In genomic region chr3:13394363-13394762, GRCh38 we compare ENCODE assay signal across 20 cellular contexts. TPM values are rescaled to one million over a fixed set of nuclear protein-coding genes. Genes with fewer than 3 reads are reported as not detected.
A peak's percentile ranks its signal among the peaks of the same experiment; 100 is the strongest.
DNase-seq lines count a peak whose midpoint lies in the region; ATAC-seq, FAIRE-seq and TF ChIP-seq lines count a peak whose summit lies in the region.
"Had no signal": no experiment of that assay in that cellular context is flagged by ENCODE, and none has a peak within 500 bp of the region (broad histone marks: within the 10 kb centered on the region; RNA-seq: fewer than 3 reads in every experiment).

No MANE protein-coding gene starts in this region.

- no peaks in the 10 kb centered on the region for H3K9me3 ChIP-seq in K562 (replicated peaks; ENCODE audit: control insufficient read depth, insufficient read depth, low read depth, low read length)
- no peaks in the 10 kb centered on the region for H3K9me3 ChIP-seq in HepG2 (ENCODE audit: low read length)
- H3K9me3 ChIP-seq: BLaER1 treated with 17β-estradiol and CSF1 and Interleukin-3, amounts not matched to agents 10 nM and 100 nM had no signal

- H3K4me1 Mint-ChIP-seq in T-cell: peaks cover 15 to 20% (median 18%) of the 10 kb centered on the region in 3 donors
- H3K4me1 Mint-ChIP-seq in stimulated activated memory B cell treated with anti-CD40 and anti-IgM and Interleukin-4, amounts not matched to agents 10 μg/mL and 1 μg/mL and 100 μg/mL, for 72 hours: peaks cover 6% of the 10 kb centered on the region
- H3K4me1 Mint-ChIP-seq: B cell had no signal

- no TSS peak for BruUV-seq in K562 (replicated peaks; lab: Mats Ljungman, UMichigan)
- BruUV-seq in HepG2 (replicated peaks; lab: Mats Ljungman, UMichigan): no TSS peak

- H3K27ac ChIP-seq in K562 (ENCODE audit: extremely low read depth, low read depth, low read length): no peak overlapping the region
- H3K27ac ChIP-seq in HepG2 (ENCODE audit: extremely low read length, insufficient read depth, low read length): peak overlapping the region; percentile 64
- H3K27ac ChIP-seq: BLaER1 treated with 17β-estradiol and CSF1 and Interleukin-3, amounts not matched to agents 10 nM and 100 nM; HL-60 had no signal

- H3K4me3 Mint-ChIP-seq in T-cell: no peak overlapping the region
- H3K4me3 Mint-ChIP-seq in stimulated activated memory B cell treated with anti-CD40 and anti-IgM and Interleukin-4, amounts not matched to agents 10 μg/mL and 1 μg/mL and 100 μg/mL, for 72 hours: no peak overlapping the region
- H3K4me3 Mint-ChIP-seq: B cell; CD8-positive, alpha-beta memory T cell; HFFc6 had no signal

- H3K4me2 ChIP-seq in K562 (ENCODE audit: insufficient read depth, low read length) (no peak overlapping the region), HepG2 (ENCODE audit: low read depth, low read length) (peak overlapping the region; percentile 41)
- H3K4me2 ChIP-seq: BLaER1 treated with 17β-estradiol and CSF1 and Interleukin-3, amounts not matched to agents 10 nM and 100 nM had no signal

- H3K9me3 Mint-ChIP-seq in T-cell: no peaks in the 10 kb centered on the region
- H3K9me3 Mint-ChIP-seq in stimulated activated memory B cell treated with anti-CD40 and anti-IgM and Interleukin-4, amounts not matched to agents 10 μg/mL and 1 μg/mL and 100 μg/mL, for 72 hours: no peaks in the 10 kb centered on the region
- H3K9me3 Mint-ChIP-seq: CD8-positive, alpha-beta memory T cell; HFFc6 had no signal

- H3K4me1 ChIP-seq in K562 (replicated peaks in 1 of 2; ENCODE audit: control insufficient read depth in 2 of 2, insufficient read depth in 2 of 2, low read length in 2 of 2) (peaks cover 0 to 3% of the 10 kb centered on the region in 2 experiments; a peak in 1 of 5 replicates), HepG2 (ENCODE audit: insufficient read depth, low read length) (peaks cover 44% of the 10 kb centered on the region)

- in situ Hi-C loops in K562 (cut with MboI) (no loop called here), HepG2 (cut with HindIII; ENCODE audit: extremely low pct_ligation_motif_present, low pct_unique_long_range_greater_than_20kb) (loop anchor here (5.0 kb wide), 1 partner anchor 1492 kb away; no protein-coding TSS in a partner anchor), G401 (cut with HindIII; ENCODE audit: low sequenced_read_pairs) (no loop called here)

- no peaks in the 10 kb centered on the region for H3K9me1 ChIP-seq in K562 (ENCODE audit: control insufficient read depth, insufficient read depth, low read length)

- H2AFZ ChIP-seq in K562 (ENCODE audit: low read depth, low read length): no peak overlapping the region
- no peak overlapping the region for H2AFZ ChIP-seq in HepG2 (ENCODE audit: low read length)

- ATAC-seq in T-cell (replicated peaks in 1 of 4) (no peak), K562 (no peak), HepG2 (peak; percentile 14)
- no peak for ATAC-seq in stimulated activated memory B cell treated with anti-CD40 and anti-IgM and Interleukin-4, amounts not matched to agents 10 μg/mL and 1 μg/mL and 100 μg/mL, for 72 hours
- ATAC-seq: HCT116 had no signal

- TF ChIP-seq POLR2A in K562 (conservative IDR thresholded peaks at IDR 0.05): no peak
- no peak for TF ChIP-seq POLR2A in HepG2 (IDR thresholded peaks at IDR 0.05; ENCODE audit: insufficient read depth in 1 of 2, low read depth in 2 of 2, low read length in 2 of 2)

- CTCF ChIA-PET in T-cell (lab: Charles Lee): interaction anchor here (2.2 to 5.3 kb wide), 2 partner anchors 58 to 59 kb away, joined by 9 to 33 read pairs; no protein-coding TSS in a partner anchor
- CTCF ChIA-PET in K562 (lab: Yijun Ruan, JAX; ENCODE audit: low intra/inter-chr PET ratio): no interaction called here
- CTCF ChIA-PET in HepG2 (lab: Yijun Ruan, JAX; ENCODE audit: low intra/inter-chr PET ratio, low total read pairs): no interaction called here

- H3K27ac Mint-ChIP-seq in T-cell: peak overlapping the region; percentile 34 to 36
- H3K27ac Mint-ChIP-seq in stimulated activated memory B cell treated with anti-CD40 and anti-IgM and Interleukin-4, amounts not matched to agents 10 μg/mL and 1 μg/mL and 100 μg/mL, for 72 hours: peak overlapping the region; percentile 58
- H3K27ac Mint-ChIP-seq: B cell, HFFc6 had no signal

- H3K27me3 ChIP-seq in K562 (ENCODE audit: control insufficient read depth in 2 of 2, insufficient read depth in 2 of 2, low read length in 2 of 2): no peaks in the 10 kb centered on the region
- H3K27me3 ChIP-seq in HepG2 (ENCODE audit: control insufficient read depth in 1 of 2, insufficient read depth in 2 of 2, low read length in 2 of 2): no peaks in the 10 kb centered on the region
- H3K27me3 ChIP-seq: BLaER1 treated with 17β-estradiol and CSF1 and Interleukin-3, amounts not matched to agents 10 nM and 100 nM had no signal

- no peak for DNase-seq in T-cell
- DNase-seq in K562 (ENCODE audit: extremely low read depth in 1 of 4, low spot score in 3 of 4): no peak
- no peak for DNase-seq in HepG2 (ENCODE audit: low spot score)
- no peak for DNase-seq in NCI-H187 (lab: John Stamatoyannopoulos, UW)
- no peak for DNase-seq in activated T-cell treated with anti-CD3 and anti-CD28 coated beads, Interleukin-2, amount 50 U/mL, for 1 hour
- DNase-seq in G401 (ENCODE audit: low spot score): no peak
- DNase-seq: CD8-positive, alpha-beta memory T cell; COR-L47; GDM1; GOT3; H7; HFFc6; IMR-90 had no signal

- peaks cover 46% of the 10 kb centered on the region for H3K36me3 Mint-ChIP-seq in T-cell
- H3K36me3 Mint-ChIP-seq in stimulated activated memory B cell treated with anti-CD40 and anti-IgM and Interleukin-4, amounts not matched to agents 10 μg/mL and 1 μg/mL and 100 μg/mL, for 72 hours: peaks cover 55% of the 10 kb centered on the region

- H3K4me3 ChIP-seq in K562 (no peak overlapping the region), HepG2 (replicated peaks in 1 of 3; ENCODE audit: insufficient read depth in 1 of 3, low read depth in 2 of 3, low read length in 3 of 3) (no peak overlapping the region; a peak in 1 of 6 replicates)
- H3K4me3 ChIP-seq: BLaER1 treated with 17β-estradiol and CSF1 and Interleukin-3, amounts not matched to agents 10 nM and 100 nM had no signal

- POLR2A ChIA-PET in T-cell (lab: Charles Lee): interaction anchor here in 1 of 2 donors (0.8 kb wide), 1 partner anchor 32 kb away, joined by 3 read pairs; no protein-coding TSS in a partner anchor
- POLR2A ChIA-PET in K562 (lab: Yijun Ruan, JAX): interaction anchor here (0.6 to 1.5 kb wide), 5 partner anchors 23 to 402 kb away, joined by 3 to 4 read pairs (median 3); no protein-coding TSS in a partner anchor
- POLR2A ChIA-PET in HepG2 (lab: Yijun Ruan, JAX): interaction anchor here (1.0 to 1.8 kb wide), 5 partner anchors 9 to 85 kb away, joined by 3 to 7 read pairs (median 3); partner anchors contain the start of gene HDAC11

- no peak for FAIRE-seq in K562 (lab: Jason Lieb, UNC)
- FAIRE-seq in HepG2 (lab: Jason Lieb, UNC): no peak
- FAIRE-seq: GM12892, GM18507 had no signal

- H3K9ac ChIP-seq in K562 (ENCODE audit: insufficient read depth in 1 of 2, low read depth in 2 of 2, low read length in 2 of 2) (no peak overlapping the region), HepG2 (ENCODE audit: insufficient read depth, low read depth, low read length) (no peak overlapping the region)
- H3K9ac ChIP-seq: BLaER1 treated with 17β-estradiol and CSF1 and Interleukin-3, amounts not matched to agents 10 nM and 100 nM had no signal

- TF ChIP-seq RAD21 in K562 (CRISPR knock-in tag; conservative IDR thresholded peaks at IDR 0.05 in 1 of 2, IDR thresholded peaks at IDR 0.05 in 1 of 2) (no peak), HepG2 (CRISPR knock-in tag; IDR thresholded peaks at IDR 0.05) (no peak)

- TF ChIP-seq EP300 in K562 (IDR thresholded peaks at IDR 0.05; ENCODE audit: low read length) (no peak), HepG2 (IDR thresholded peaks at IDR 0.05; ENCODE audit: low read depth in 2 of 2, low read length in 2 of 2) (no peak), HepG2 (CRISPR knock-in tag; IDR thresholded peaks at IDR 0.05; ENCODE audit: borderline replicate concordance) (no peak)

- intact Hi-C loops in K562 (cut with micrococcal nuclease): no loop called here
- intact Hi-C loops in HepG2 (cut with micrococcal nuclease; ENCODE audit: unreplicated experiment): loop anchor here (5.0 kb wide), 1 partner anchor 58 kb away; no protein-coding TSS in a partner anchor

- H3K27me3 Mint-ChIP-seq in T-cell: no peaks in the 10 kb centered on the region
- no peaks in the 10 kb centered on the region for H3K27me3 Mint-ChIP-seq in stimulated activated memory B cell treated with anti-CD40 and anti-IgM and Interleukin-4, amounts not matched to agents 10 μg/mL and 1 μg/mL and 100 μg/mL, for 72 hours
- H3K27me3 Mint-ChIP-seq: B cell had no signal

- WGBS in K562 (ENCODE audit: insufficient coverage, low coverage, missing lambda C conversion rate): 71% methylated on average over 4 of the region's 4 CpGs
- 83% methylated on average over 2 of the region's 4 CpGs for WGBS in HepG2 (ENCODE audit: low lambda C conversion rate)

- TF ChIP-seq CTCF in K562 (IDR thresholded peaks at IDR 0.05 in 2 of 3, conservative IDR thresholded peaks at IDR 0.05 in 1 of 3; ENCODE audit: insufficient read depth in 2 of 3, low read depth in 1 of 3, low read length in 3 of 3): no peak
- TF ChIP-seq CTCF in HepG2 (CRISPR knock-in tag; IDR thresholded peaks at IDR 0.05): no peak

- H4K20me1 ChIP-seq in K562 (replicated peaks; ENCODE audit: control insufficient read depth, insufficient read depth, low read length): 0 out of 2 replicates have a peak, but pooled peaks cover 10% of the 10 kb centered on the region
- H4K20me1 ChIP-seq in HepG2 (ENCODE audit: insufficient read depth, low read length): no peaks in the 10 kb centered on the region

- H3K79me2 ChIP-seq in K562 (ENCODE audit: control insufficient read depth, insufficient read depth, low read length): peaks cover 10% of the 10 kb centered on the region; the same call in 1 of the 3 replicates
- H3K79me2 ChIP-seq in HepG2 (ENCODE audit: insufficient read depth, low read length): no peaks in the 10 kb centered on the region

- peaks cover 96% of the 10 kb centered on the region for H3K36me3 ChIP-seq in K562 (ENCODE audit: control insufficient read depth, insufficient read depth, low read length)
- H3K36me3 ChIP-seq in HepG2 (replicated peaks in 1 of 2; ENCODE audit: control insufficient read depth in 1 of 2, insufficient read depth in 2 of 2, low read length in 2 of 2): peaks cover 37 to 79% of the 10 kb centered on the region in 2 experiments

RNA-seq across cellular contexts. Expression of gene NUP210, which starts 25.8 kb away (rescaled TPM):
- total RNA-seq in T-cell (100 to 1,000 TPM; 117 to 148 (median 125) TPM), K562 (2014; rRNA removed) (60.7 and 76.5 TPM in 2 replicates), K562 (2014; rRNA removed; fragmentation: Illumina TruSeq; extraction: Trizol) (25.4 and 30.2 TPM in 2 replicates), K562 (2015; rRNA removed; fragmentation: Illumina TruSeq; extraction: Trizol) (36.0 and 39.9 TPM in 2 replicates), K562 (2021) (128 and 138 TPM in 2 replicates), HepG2 (2016; rRNA removed; fragmentation: Illumina TruSeq; extraction: Trizol) (18.2 and 35.2 TPM in 2 replicates)
- 213 and 603 TPM in 2 replicates for total RNA-seq in K562 (2011; cell fraction: chromatin; rRNA removed; ENCODE audit: low replicate concordance)
- 374 and 409 TPM in 2 replicates for total RNA-seq in K562 (2011; cell fraction: nucleolus; rRNA removed)
- 286 and 299 TPM in 2 replicates for total RNA-seq in K562 (2011; cell fraction: nucleoplasm; rRNA removed)
- polyA plus RNA-seq in K562 (2011; rRNA removed) (44.0 and 93.3 TPM in 2 replicates), K562 (2014; fragmentation: Illumina TruSeq; extraction: Trizol) (90.7 and 111 TPM in 2 replicates), K562 (2014; fragmentation: Nextera tagmentation; extraction: Ambion mirVana) (1 to 10 TPM; 1.2 to 1.4 TPM), K562 (2014; rRNA removed) (54.3 and 61.0 TPM in 2 replicates), HepG2 (2011; rRNA removed) (31.6 and 44.3 TPM in 2 replicates)
- 51.4 and 78.4 TPM in 2 replicates for polyA plus RNA-seq in K562 (2011; cell fraction: cytosol; rRNA removed)
- 125 and 255 TPM in 2 replicates for polyA plus RNA-seq in K562 (2011; cell fraction: nucleus; rRNA removed)
- polyA plus RNA-seq in K562 (2012): 95.0 and 139 TPM in 2 replicates
- polyA minus RNA-seq in K562 (2011; rRNA and poly(A)+ RNA removed): 82.2 and 99.7 TPM in 2 replicates
- 114 and 152 TPM in 2 replicates for polyA minus RNA-seq in K562 (2011; cell fraction: cytosol; rRNA and poly(A)+ RNA removed)
- polyA minus RNA-seq in K562 (2011; cell fraction: nucleus; rRNA and poly(A)+ RNA removed): 137 and 138 TPM in 2 replicates
- total RNA-seq in HepG2 (2016; cell fraction: cytosol; rRNA removed; fragmentation: Illumina TruSeq; extraction: Trizol; ENCODE audit: low read depth): 2.4 and 3.0 TPM in 2 replicates
- 13.5 and 35.7 TPM in 2 replicates for total RNA-seq in HepG2 (2016; cell fraction: insoluble cytoplasmic fraction; rRNA removed; fragmentation: Illumina TruSeq; extraction: Trizol)
- total RNA-seq in HepG2 (2016; cell fraction: membrane; rRNA removed; fragmentation: Illumina TruSeq; extraction: Trizol): 7.5 TPM in 2 replicates
- 48.2 and 58.1 TPM in 2 replicates for total RNA-seq in HepG2 (2016; cell fraction: nucleus; rRNA removed; fragmentation: Illumina TruSeq; extraction: Trizol)
- 17.7 and 20.2 TPM in 2 replicates for polyA plus RNA-seq in HepG2 (2011; cell fraction: cytosol; rRNA removed)
- polyA plus RNA-seq in HepG2 (2011; cell fraction: nucleus; rRNA removed): 105 and 126 TPM in 2 replicates
- 34.3 and 44.8 TPM in 2 replicates for polyA plus RNA-seq in HepG2 (2012)
- polyA plus RNA-seq in HepG2 (2016; cell fraction: cytosol; fragmentation: Illumina TruSeq; extraction: Trizol; ENCODE audit: low read depth): 1.3 and 1.6 TPM in 2 replicates
- polyA plus RNA-seq in HepG2 (2016; cell fraction: insoluble cytoplasmic fraction; fragmentation: Illumina TruSeq; extraction: Trizol; ENCODE audit: low read depth): 10.1 and 14.0 TPM in 2 replicates
- 2.8 and 3.5 TPM in 2 replicates for polyA plus RNA-seq in HepG2 (2016; cell fraction: membrane; fragmentation: Illumina TruSeq; extraction: Trizol; ENCODE audit: low read depth)
- 83.4 and 84.9 TPM in 2 replicates for polyA plus RNA-seq in HepG2 (2016; cell fraction: nucleus; fragmentation: Illumina TruSeq; extraction: Trizol; ENCODE audit: insufficient read depth, low read depth)
- polyA minus RNA-seq in HepG2 (2011; rRNA and poly(A)+ RNA removed; ENCODE audit: low replicate concordance): 104 and 110 TPM in 2 replicates
- polyA minus RNA-seq in HepG2 (2011; cell fraction: cytosol; rRNA and poly(A)+ RNA removed): 31.9 and 35.7 TPM in 2 replicates
- 50.5 and 60.3 TPM in 2 replicates for polyA minus RNA-seq in HepG2 (2011; cell fraction: nucleus; rRNA and poly(A)+ RNA removed)
- 33.0 and 45.0 TPM in 2 replicates for total RNA-seq in G401 (2014; rRNA removed; shearing (Covaris generic))

Comparison
In these comparisons a context has a peak if more than half of its experiments do, and no peak if none do; other contexts are left out.
1. CTCF ChIA-PET loops: an anchor here in T-cell (2.2 to 5.3 kb wide); none called in K562 and HepG2.